In the genomic region with DNA sequence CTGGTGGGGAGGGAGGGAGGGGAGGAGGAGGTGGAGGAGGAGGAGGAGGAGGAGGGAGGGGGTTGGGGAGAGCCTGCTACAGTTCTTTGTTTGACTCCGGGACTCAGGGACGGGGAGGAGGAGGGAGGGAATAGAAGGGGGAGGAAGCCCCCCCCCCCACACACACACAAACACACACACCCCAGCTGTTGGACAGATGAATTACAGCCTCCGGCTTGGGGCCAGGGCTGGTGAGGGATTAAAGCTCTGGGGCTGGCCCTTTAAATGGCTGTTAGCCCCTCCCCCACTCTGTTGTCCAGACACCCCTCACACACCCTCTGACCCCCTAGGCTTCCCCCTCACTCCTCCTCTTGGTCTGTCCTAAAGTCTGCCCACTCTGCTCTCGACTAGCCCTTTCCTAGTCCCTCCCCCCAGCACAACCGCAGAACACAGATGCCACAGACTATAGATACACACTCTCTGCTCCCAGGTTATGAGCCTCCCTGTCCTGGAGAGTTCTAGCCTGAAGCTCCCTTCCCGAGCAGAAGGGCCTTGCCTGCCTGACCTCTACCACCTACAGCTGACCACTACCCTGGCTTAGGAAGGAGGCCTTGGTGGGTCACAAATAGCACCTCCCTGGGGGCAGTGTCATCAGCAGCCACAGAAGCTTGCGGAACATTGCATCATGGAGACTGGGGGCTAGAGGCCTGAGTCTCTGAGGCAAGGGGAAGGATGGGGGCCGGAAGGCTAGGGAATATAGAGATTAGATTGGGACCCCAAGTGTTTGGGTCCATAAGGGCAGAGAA, we compare ENCODE assay signal across 8 cellular contexts. TPM values are rescaled to one million over a fixed set of nuclear protein-coding genes. Genes with fewer than 3 reads are reported as not detected.
A peak's percentile ranks its signal among the peaks of the same experiment; 100 is the strongest.
DNase-seq lines count a peak whose midpoint lies in the region; ATAC-seq, FAIRE-seq and TF ChIP-seq lines count a peak whose summit lies in the region.

No MANE protein-coding gene starts in this region.

- FAIRE-seq in frontal cortex (lab: Jason Lieb, UNC), result no peak

- no peak for TF ChIP-seq CTCF in right atrium auricular region (IDR thresholded peaks at IDR 0.05)

- no peaks in the 10 kb centered on the region for H3K36me3 ChIP-seq in right atrium auricular region

- H3K27ac Mint-ChIP-seq in activated naive CD4-positive, alpha-beta T cell treated with anti-CD3 and anti-CD28 coated beads, Interleukin-2, amount 50 U/mL, for 72 hours, result peak overlapping the region; percentile 51 to 93

- peaks cover 9% of the 10 kb centered on the region in 2 donors for H3K36me3 Mint-ChIP-seq in activated naive CD4-positive, alpha-beta T cell treated with anti-CD3 and anti-CD28 coated beads, Interleukin-2, amount 50 U/mL, for 72 hours

- no peaks in the 10 kb centered on the region for H3K9me3 ChIP-seq in right atrium auricular region

- peak; percentile 31 for DNase-seq in activated CD8-positive, alpha-beta memory T cell treated with anti-CD3 and anti-CD28 coated beads, Interleukin-2, amount 50 U/mL, for 4 hours
- no peak for DNase-seq in activated CD8-positive, alpha-beta memory T cell treated with anti-CD3 and anti-CD28 coated beads, Interleukin-2, amount 50 U/mL, for 48 hours
- DNase-seq in NCI-H2171 (lab: John Stamatoyannopoulos, UW) (peak; percentile 40), right atrium auricular region (ENCODE audit: low spot score) (no peak), retina (peak; percentile 63), frontal cortex (ENCODE audit: low spot score in 2 of 2) (no peak)
- DNase-seq in activated naive CD4-positive, alpha-beta T cell treated with anti-CD3 and anti-CD28 coated beads, Interleukin-2, amount 50 U/mL, for 72 hours (ENCODE audit: low spot score in 2 of 2), result peak in 1 of 2 donors; percentile 56

- peak overlapping the region; percentile 99 to 100 for H3K27ac ChIP-seq in right atrium auricular region

- H3K4me1 ChIP-seq in right atrium auricular region, result peaks cover 0 to 59% of the 10 kb centered on the region in 2 donors

- no peaks in the 10 kb centered on the region for H3K9me3 Mint-ChIP-seq in activated naive CD4-positive, alpha-beta T cell treated with anti-CD3 and anti-CD28 coated beads, Interleukin-2, amount 50 U/mL, for 72 hours

- peak overlapping the region in 1 of 2 donors; percentile 21 for H3K4me3 ChIP-seq in right atrium auricular region

- H3K27me3 ChIP-seq in right atrium auricular region, result no peaks in the 10 kb centered on the region

- ATAC-seq in activated naive CD4-positive, alpha-beta T cell treated with anti-CD3 and anti-CD28 coated beads, Interleukin-2, amount 50 U/mL, for 72 hours, result no peak
- no peak for ATAC-seq in GM18873 (IDR thresholded peaks at IDR 0.05; ENCODE audit: low FRiP score, unreplicated experiment)

RNA-seq across cellular contexts. Expression of a gene that starts 4.5 kb away (rescaled TPM):
- total RNA-seq in activated naive CD4-positive, alpha-beta T cell treated with anti-CD3 and anti-CD28 coated beads, Interleukin-2, amount 50 U/mL, for 72 hours, result 10 to 100 TPM; 34.9 to 41.2 TPM
- total RNA-seq in right atrium auricular region, result 10 to 100 TPM; 11.0 to 11.1 TPM
- total RNA-seq in frontal cortex, result 15.1 TPM

RNA-seq across cellular contexts. Expression of a gene that starts 16.4 kb away (rescaled TPM):
- 1 to 10 TPM; 1.3 to 1.8 TPM for total RNA-seq in activated naive CD4-positive, alpha-beta T cell treated with anti-CD3 and anti-CD28 coated beads, Interleukin-2, amount 50 U/mL, for 72 hours
- total RNA-seq in right atrium auricular region (10 to 100 TPM; 42.5 to 53.2 TPM), frontal cortex (1.2 TPM)

RNA-seq across cellular contexts. Expression of a gene that starts 18.9 kb away (rescaled TPM):
- total RNA-seq in activated naive CD4-positive, alpha-beta T cell treated with anti-CD3 and anti-CD28 coated beads, Interleukin-2, amount 50 U/mL, for 72 hours, result 100 to 1,000 TPM in 1 of 2 donors, 10 to 100 TPM in 1; 91.4 to 103 TPM
- total RNA-seq in right atrium auricular region, result 10 to 100 TPM; 77.1 to 85.0 TPM
- total RNA-seq in frontal cortex, result 30.2 TPM

RNA-seq across cellular contexts. Expression of a gene that starts 19.3 kb away (rescaled TPM):
- total RNA-seq in activated naive CD4-positive, alpha-beta T cell treated with anti-CD3 and anti-CD28 coated beads, Interleukin-2, amount 50 U/mL, for 72 hours, result 10 to 100 TPM in 1 of 2 donors, 1 to 10 TPM in 1; 8.0 to 20.2 TPM
- 1 to 10 TPM; 5.1 to 6.8 TPM for total RNA-seq in right atrium auricular region
- total RNA-seq in frontal cortex, result 15.1 TPM

RNA-seq across cellular contexts. Expression of a gene that starts 50.1 kb away (rescaled TPM):
- 100 to 1,000 TPM; 182 to 212 TPM for total RNA-seq in activated naive CD4-positive, alpha-beta T cell treated with anti-CD3 and anti-CD28 coated beads, Interleukin-2, amount 50 U/mL, for 72 hours
- total RNA-seq in right atrium auricular region, result 10 to 100 TPM; 17.6 to 44.7 TPM
- 276 TPM for total RNA-seq in frontal cortex

Comparison
In these comparisons a context has a peak if more than half of its experiments do, and no peak if none do; other contexts are left out.
1. DNase-seq: peak in activated CD8-positive, alpha-beta memory T cell treated with anti-CD3 and anti-CD28 coated beads, Interleukin-2, amount 50 U/mL, for 4 hours (single experiment), NCI-H2171 (single experiment) and retina (single experiment); none in activated CD8-positive, alpha-beta memory T cell treated with anti-CD3 and anti-CD28 coated beads, Interleukin-2, amount 50 U/mL, for 48 hours (single experiment), right atrium auricular region (single experiment) and frontal cortex (0 of 2).
2. RNA of a gene that starts 16.4 kb away (total RNA-seq): 42.5 to 53.2 TPM in right atrium auricular region; 1.3 to 1.8 TPM in activated naive CD4-positive, alpha-beta T cell treated with anti-CD3 and anti-CD28 coated beads, Interleukin-2, amount 50 U/mL, for 72 hours and 1.2 TPM in frontal cortex (single experiment); every median in the first group is over 10 times any median in the second.